27 cellular contexts compared by ENCODE assay signal in genomic region chr10:58397830-58398229, GRCh38. TPM values are rescaled to one million over a fixed set of nuclear protein-coding genes. Genes with fewer than 3 reads are reported as not detected.
DNase-seq lines count a peak whose midpoint lies in the region; ATAC-seq, FAIRE-seq and TF ChIP-seq lines count a peak whose summit lies in the region.
"Had no signal": no experiment of that assay in that cellular context is flagged by ENCODE, and none has a peak within 500 bp of the region (broad histone marks: within the 10 kb centered on the region; RNA-seq: fewer than 3 reads in every experiment).

No MANE protein-coding gene starts in this region.

- no peak overlapping the region for H4K91ac ChIP-seq in neuronal stem cell (ENCODE audit: low read depth, low read length, poor library complexity)

- no peaks in the 10 kb centered on the region for H3K79me1 ChIP-seq in neuronal stem cell (ENCODE audit: low read depth, low read length)

- H3K27ac ChIP-seq in HepG2 (ENCODE audit: extremely low read length, insufficient read depth, low read length) (no peak overlapping the region), right lobe of liver (no peak overlapping the region), neuronal stem cell (replicated peaks; ENCODE audit: low read length) (no peak overlapping the region)
- H3K27ac ChIP-seq: BLaER1 had no signal

- ATAC-seq in HepG2: no peak
- ATAC-seq in right lobe of liver: no peak
- ATAC-seq in WTC11: no peak
- ATAC-seq in HG03460 (IDR thresholded peaks at IDR 0.05; ENCODE audit: unreplicated experiment): no peak
- ATAC-seq: GM12878 had no signal

- intact Hi-C loops in HepG2 (cut with micrococcal nuclease; ENCODE audit: unreplicated experiment) (no loop called here), right lobe of liver (cut with DNase I) (no loop called here)

- WGBS in HepG2 (ENCODE audit: low lambda C conversion rate): 93% methylated on average over 3 of the region's 3 CpGs
- 86% methylated on average over 3 of the region's 3 CpGs for WGBS in right lobe of liver (ENCODE audit: insufficient coverage, low coverage, low lambda C conversion rate, missing lambda C conversion rate)
- WGBS in neuronal stem cell (ENCODE audit: extremely low coverage in 2 of 2, insufficient read length in 2 of 2, insufficient replicate concordance in 1 of 2), 2 donors: no CpG with 5 or more reads among the region's 3 CpGs

- H3K27ac Mint-ChIP-seq in WTC11: no peak overlapping the region
- H3K27ac Mint-ChIP-seq: CD4-positive, CD25-positive, alpha-beta regulatory T cell had no signal

- CTCF ChIA-PET in HepG2 (lab: Yijun Ruan, JAX; ENCODE audit: low intra/inter-chr PET ratio, low total read pairs) (no interaction called here), WTC11 (lab: Charles Lee) (interaction anchor here (0.6 kb wide), 1 partner anchor 1268 kb away, joined by 3 read pairs; no protein-coding TSS in a partner anchor)

- DNase-seq in HepG2 (ENCODE audit: low spot score) (no peak), right lobe of liver (no peak), WTC11 (ENCODE audit: low spot score) (no peak), neuronal stem cell (ENCODE audit: low spot score) (no peak), NCI-H2081 (lab: John Stamatoyannopoulos, UW) (no peak)
- DNase-seq: 8988T; ACHN; BE2C; C1 segment of cervical spinal cord; CD4-positive, alpha-beta memory T cell; CD4-positive, CD25-positive, alpha-beta regulatory T cell; CD8-positive, alpha-beta memory T cell; COR-L47; DMS 273 treated with DMSO at 0.1 percent for 48 hours; DMS153; DMS53; DMS79; DND-41; EL; GDM1 had no signal

- H3K4me3 Mint-ChIP-seq in WTC11: no peak overlapping the region
- H3K4me3 Mint-ChIP-seq: CD14-positive monocyte; CD4-positive, alpha-beta memory T cell; CD4-positive, CD25-positive, alpha-beta regulatory T cell; CD8-positive, alpha-beta memory T cell had no signal

- no peaks in the 10 kb centered on the region for H3K79me2 ChIP-seq in HepG2 (ENCODE audit: insufficient read depth, low read length)

- FAIRE-seq in HepG2 (lab: Jason Lieb, UNC): no peak
- FAIRE-seq: A204.1, GM12878, GM12892, GM18507 had no signal

- H4K8ac ChIP-seq in neuronal stem cell (ENCODE audit: low read depth, low read length): peak overlapping the region; percentile 17

- POLR2A ChIA-PET in HepG2 (lab: Yijun Ruan, JAX): interaction anchor here (2.4 kb wide), 1 partner anchor 12 kb away, joined by 7 read pairs; the partner anchor contains the start of gene TFAM
- POLR2A ChIA-PET in WTC11 (lab: Charles Lee): interaction anchor here (0.6 kb wide), 1 partner anchor 38 kb away, joined by 3 read pairs; no protein-coding TSS in a partner anchor

- H3K23ac ChIP-seq in neuronal stem cell (ENCODE audit: low read depth, low read length, poor library complexity): no peak overlapping the region

- no peak overlapping the region for H3K4me2 ChIP-seq in HepG2 (ENCODE audit: low read depth, low read length)
- no peak overlapping the region for H3K4me2 ChIP-seq in neuronal stem cell (ENCODE audit: insufficient read depth, low read length, poor library complexity, severe bottlenecking)
- H3K4me2 ChIP-seq: BLaER1 had no signal

- H3K4me3 ChIP-seq in HepG2 (replicated peaks in 1 of 3; ENCODE audit: insufficient read depth in 1 of 3, low read depth in 2 of 3, low read length in 3 of 3) (no peak overlapping the region), right lobe of liver (no peak overlapping the region), neuronal stem cell (ENCODE audit: low read length in 2 of 2) (no peak overlapping the region)
- H3K4me3 ChIP-seq: BLaER1, GM12878 had no signal

- H4K20me1 ChIP-seq in HepG2 (ENCODE audit: insufficient read depth, low read length): no peaks in the 10 kb centered on the region

- TF ChIP-seq EP300 in HepG2 (IDR thresholded peaks at IDR 0.05; ENCODE audit: low read depth in 2 of 2, low read length in 2 of 2) (no peak), HepG2 (CRISPR knock-in tag; IDR thresholded peaks at IDR 0.05; ENCODE audit: borderline replicate concordance) (no peak)

- H3K9ac ChIP-seq in HepG2 (ENCODE audit: insufficient read depth, low read depth, low read length) (no peak overlapping the region), neuronal stem cell (ENCODE audit: low read depth, low read length, poor library complexity) (no peak overlapping the region)
- H3K9ac ChIP-seq: BLaER1 had no signal

- no peaks in the 10 kb centered on the region for H3K9me3 Mint-ChIP-seq in WTC11
- H3K9me3 Mint-ChIP-seq: CD14-positive monocyte; CD4-positive, alpha-beta memory T cell; CD8-positive, alpha-beta memory T cell had no signal

- no peak overlapping the region for H2BK5ac ChIP-seq in neuronal stem cell (ENCODE audit: low read length)

- H3K4ac ChIP-seq in neuronal stem cell (ENCODE audit: low read length): no peak overlapping the region

- H2AK5ac ChIP-seq in neuronal stem cell (ENCODE audit: low read depth, low read length): no peak overlapping the region

- no peak overlapping the region for H3K18ac ChIP-seq in neuronal stem cell (ENCODE audit: low read length)

- no TSS peak for BruUV-seq in HepG2 (replicated peaks; lab: Mats Ljungman, UMichigan)

- no peak overlapping the region for H2BK15ac ChIP-seq in neuronal stem cell (ENCODE audit: low read length)

- peaks cover 36% of the 10 kb centered on the region for H3K36me3 Mint-ChIP-seq in WTC11

- H3K27me3 Mint-ChIP-seq in WTC11 (ENCODE audit: low read depth): no peaks in the 10 kb centered on the region
- H3K27me3 Mint-ChIP-seq: CD4-positive, alpha-beta memory T cell; CD4-positive, CD25-positive, alpha-beta regulatory T cell; CD8-positive, alpha-beta memory T cell had no signal

- TF ChIP-seq POLR2A in HepG2 (IDR thresholded peaks at IDR 0.05; ENCODE audit: insufficient read depth in 1 of 2, low read depth in 2 of 2, low read length in 2 of 2) (no peak), right lobe of liver (IDR thresholded peaks at IDR 0.05) (no peak)

- H3K4me1 ChIP-seq in HepG2 (ENCODE audit: insufficient read depth, low read length) (no peaks in the 10 kb centered on the region), right lobe of liver (no peaks in the 10 kb centered on the region), neuronal stem cell (ENCODE audit: control insufficient read depth in 2 of 2, insufficient read depth in 1 of 2, low read depth in 1 of 2, low read length in 2 of 2) (no peaks in the 10 kb centered on the region)
- H3K4me1 ChIP-seq: BE2C, BLaER1 had no signal

- H3K9me3 ChIP-seq in HepG2 (ENCODE audit: low read length) (no peaks in the 10 kb centered on the region), right lobe of liver (no peaks in the 10 kb centered on the region), neuronal stem cell (replicated peaks in 1 of 2; ENCODE audit: control insufficient read depth in 2 of 2, insufficient read depth in 1 of 2, low read depth in 1 of 2, low read length in 2 of 2) (no peaks in the 10 kb centered on the region)
- H3K9me3 ChIP-seq: BE2C, BLaER1 had no signal

- in situ Hi-C loops in HepG2 (cut with HindIII; ENCODE audit: extremely low pct_ligation_motif_present, low pct_unique_long_range_greater_than_20kb): no loop called here

- no peak overlapping the region for H2BK120ac ChIP-seq in neuronal stem cell (ENCODE audit: low read depth, low read length)

- no peak overlapping the region for H3K14ac ChIP-seq in neuronal stem cell (ENCODE audit: low read length)

- H3K27me3 ChIP-seq in HepG2 (ENCODE audit: control insufficient read depth in 1 of 2, insufficient read depth in 2 of 2, low read length in 2 of 2): no peaks in the 10 kb centered on the region
- H3K27me3 ChIP-seq in right lobe of liver: no peaks in the 10 kb centered on the region
- no peaks in the 10 kb centered on the region for H3K27me3 ChIP-seq in neuronal stem cell (ENCODE audit: control insufficient read depth in 3 of 3, insufficient read depth in 3 of 3, low read depth in 1 of 3, low read length in 3 of 3)
- H3K27me3 ChIP-seq: BE2C, BLaER1 had no signal

- TF ChIP-seq RAD21 in HepG2 (CRISPR knock-in tag; IDR thresholded peaks at IDR 0.05): no peak

- H3K36me3 ChIP-seq in HepG2 (replicated peaks in 1 of 2; ENCODE audit: control insufficient read depth in 1 of 2, insufficient read depth in 2 of 2, low read length in 2 of 2): peaks cover 8 to 21% of the 10 kb centered on the region in 2 experiments
- H3K36me3 ChIP-seq in right lobe of liver: peaks cover 3 to 26% (median 9%) of the 10 kb centered on the region in 4 donors
- H3K36me3 ChIP-seq in neuronal stem cell (replicated peaks in 1 of 2; ENCODE audit: control insufficient read depth in 2 of 2, insufficient read depth in 2 of 2, low read length in 2 of 2): peaks cover 8 to 71% of the 10 kb centered on the region in 2 donors

- no peak for TF ChIP-seq CTCF in HepG2 (CRISPR knock-in tag; IDR thresholded peaks at IDR 0.05)
- no peak for TF ChIP-seq CTCF in right lobe of liver (IDR thresholded peaks at IDR 0.05)
- TF ChIP-seq CTCF in WTC11 (IDR thresholded peaks at IDR 0.05): no peak

- H2AFZ ChIP-seq in HepG2 (ENCODE audit: low read length): no peak overlapping the region
- H2AFZ ChIP-seq in neuronal stem cell (ENCODE audit: low read length): no peak overlapping the region

- no peaks in the 10 kb centered on the region for H3K4me1 Mint-ChIP-seq in WTC11
- H3K4me1 Mint-ChIP-seq: CD14-positive monocyte; CD4-positive, alpha-beta memory T cell had no signal

- no peak overlapping the region for H2BK12ac ChIP-seq in neuronal stem cell (ENCODE audit: low read length)

RNA-seq across cellular contexts. Expression of gene TFAM, which starts 12.6 kb away (rescaled TPM):
- total RNA-seq in HepG2 (2016; rRNA removed; fragmentation: Illumina TruSeq; extraction: Trizol) (125 and 189 TPM in 2 replicates), right lobe of liver (10 to 100 TPM; 15.2 to 23.0 (median 19.7) TPM), WTC11 (2021) (74.4 to 77.4 TPM (median 76.1 TPM) in 3 replicates)
- total RNA-seq in HepG2 (2016; cell fraction: cytosol; rRNA removed; fragmentation: Illumina TruSeq; extraction: Trizol; ENCODE audit: low read depth): 7.9 and 8.1 TPM in 2 replicates
- total RNA-seq in HepG2 (2016; cell fraction: insoluble cytoplasmic fraction; rRNA removed; fragmentation: Illumina TruSeq; extraction: Trizol): 132 and 207 TPM in 2 replicates
- total RNA-seq in HepG2 (2016; cell fraction: membrane; rRNA removed; fragmentation: Illumina TruSeq; extraction: Trizol): 20.3 TPM in 2 replicates
- total RNA-seq in HepG2 (2016; cell fraction: nucleus; rRNA removed; fragmentation: Illumina TruSeq; extraction: Trizol): 57.2 and 63.1 TPM in 2 replicates
- polyA plus RNA-seq in HepG2 (2011; rRNA removed): 15.9 and 18.4 TPM in 2 replicates
- 17.6 and 17.9 TPM in 2 replicates for polyA plus RNA-seq in HepG2 (2011; cell fraction: cytosol; rRNA removed)
- 4.4 and 5.2 TPM in 2 replicates for polyA plus RNA-seq in HepG2 (2011; cell fraction: nucleus; rRNA removed)
- polyA plus RNA-seq in HepG2 (2012): 34.0 and 48.9 TPM in 2 replicates
- 4.8 and 5.4 TPM in 2 replicates for polyA plus RNA-seq in HepG2 (2016; cell fraction: cytosol; fragmentation: Illumina TruSeq; extraction: Trizol; ENCODE audit: low read depth)
- polyA plus RNA-seq in HepG2 (2016; cell fraction: insoluble cytoplasmic fraction; fragmentation: Illumina TruSeq; extraction: Trizol; ENCODE audit: low read depth): 129 and 145 TPM in 2 replicates
- polyA plus RNA-seq in HepG2 (2016; cell fraction: membrane; fragmentation: Illumina TruSeq; extraction: Trizol; ENCODE audit: low read depth): 9.8 and 10.5 TPM in 2 replicates
- polyA plus RNA-seq in HepG2 (2016; cell fraction: nucleus; fragmentation: Illumina TruSeq; extraction: Trizol; ENCODE audit: insufficient read depth, low read depth): 56.9 and 60.1 TPM in 2 replicates
- 36.9 and 48.0 TPM in 2 replicates for polyA minus RNA-seq in HepG2 (2011; rRNA and poly(A)+ RNA removed; ENCODE audit: low replicate concordance)
- 20.1 and 21.5 TPM in 2 replicates for polyA minus RNA-seq in HepG2 (2011; cell fraction: cytosol; rRNA and poly(A)+ RNA removed)
- 23.4 and 24.2 TPM in 2 replicates for polyA minus RNA-seq in HepG2 (2011; cell fraction: nucleus; rRNA and poly(A)+ RNA removed)
- 51.9 TPM for polyA plus RNA-seq in neuronal stem cell (2013, experiment 1 of 2)
- polyA plus RNA-seq in neuronal stem cell (2013, experiment 2 of 2): 53.6 TPM

Comparison
In these comparisons a context has a peak if more than half of its experiments do, and no peak if none do; other contexts are left out.
1. Of the 50 proteins assayed by ChIP-seq in both HepG2 and WTC11: peak only in HepG2: none; only in WTC11: none; in both: ZNF121; in neither: 49.